In the genomic region with DNA sequence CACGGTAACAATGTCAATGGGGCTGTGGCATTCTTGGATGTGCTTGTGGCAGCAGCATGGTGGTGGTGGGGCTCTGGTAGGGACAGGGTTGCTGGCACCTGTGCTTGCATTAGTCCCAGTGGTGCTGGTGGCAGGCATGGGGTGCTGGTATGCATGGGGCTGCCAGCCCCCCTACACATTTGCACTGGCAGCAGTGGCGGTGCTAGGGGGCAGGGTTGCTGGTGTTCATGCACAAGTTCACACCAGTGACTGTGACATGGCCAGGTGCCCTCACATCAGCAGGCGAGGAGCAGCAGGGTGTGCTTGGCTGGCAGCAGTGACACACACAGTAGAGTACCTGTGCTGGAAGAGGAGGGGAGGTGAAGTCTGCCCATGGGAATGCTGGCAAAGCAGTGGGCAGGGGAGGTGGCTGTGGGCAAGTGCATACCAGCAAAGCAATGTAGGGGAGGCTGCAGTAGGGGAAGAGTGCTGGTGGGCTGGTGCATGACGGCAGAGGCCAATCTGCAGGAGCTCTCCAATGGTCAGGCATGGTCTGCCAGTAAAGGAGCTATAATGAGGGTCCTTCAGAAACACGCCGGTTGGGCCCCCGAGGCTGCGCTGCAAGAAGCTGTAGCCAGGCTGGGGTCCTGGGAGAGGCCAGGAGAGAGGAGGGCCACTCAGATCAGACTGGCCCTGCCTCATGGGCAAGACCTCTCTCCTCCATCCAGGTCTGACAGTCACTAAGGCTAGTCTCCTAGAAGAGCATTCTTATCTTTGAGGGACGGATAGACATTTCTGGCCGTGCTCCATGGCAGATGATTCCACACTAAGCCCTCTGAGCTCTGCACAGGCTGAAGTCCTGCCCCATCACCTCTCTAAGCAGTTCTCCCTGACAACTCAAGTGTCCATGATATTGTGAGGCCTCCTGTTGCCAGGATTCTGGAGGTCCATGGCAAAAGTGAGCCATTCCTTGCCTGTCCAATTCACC, we compare ENCODE assay signal across 18 cellular contexts.
A peak's percentile ranks its signal among the peaks of the same experiment; 100 is the strongest.
DNase-seq lines count a peak whose midpoint lies in the region; ATAC-seq lines count a peak whose summit lies in the region.
"Had no signal": no experiment of that assay in that cellular context is flagged by ENCODE, and none has a peak within 500 bp of the region (broad histone marks: within the 10 kb centered on the region; RNA-seq: fewer than 3 reads in every experiment).

No MANE protein-coding gene starts in this region.

- peak overlapping the region; percentile 14 for H3K27ac Mint-ChIP-seq in activated T-helper 1 cell treated with anti-CD3 and anti-CD28 coated beads, Interleukin-12 subunit alpha, Interleukin-12 subunit beta, Interleukin-2, Interleukin-4 antibody, amounts not matched to agents 30 ng/mL and 10 ng/mL and 1 ng/mL, durations not matched to agents 14 hours and 24 hours and 36 hours
- no peak overlapping the region for H3K27ac Mint-ChIP-seq in stimulated activated memory B cell treated with anti-CD40 and anti-IgM and Interleukin-4, amounts not matched to agents 10 μg/mL and 1 μg/mL and 100 μg/mL, for 72 hours
- H3K27ac Mint-ChIP-seq: CD4-positive, CD25-positive, alpha-beta regulatory T cell had no signal

- no peak overlapping the region for H3K4me3 Mint-ChIP-seq in activated T-helper 1 cell treated with anti-CD3 and anti-CD28 coated beads, Interleukin-12 subunit alpha, Interleukin-12 subunit beta, Interleukin-2, Interleukin-4 antibody, amounts not matched to agents 30 ng/mL and 10 ng/mL and 1 ng/mL, durations not matched to agents 14 hours and 24 hours and 36 hours
- H3K4me3 Mint-ChIP-seq in stimulated activated memory B cell treated with anti-CD40 and anti-IgM and Interleukin-4, amounts not matched to agents 10 μg/mL and 1 μg/mL and 100 μg/mL, for 72 hours, result no peak overlapping the region
- H3K4me3 Mint-ChIP-seq: CD4-positive, CD25-positive, alpha-beta regulatory T cell had no signal

- H3K27me3 Mint-ChIP-seq in activated T-helper 1 cell treated with anti-CD3 and anti-CD28 coated beads, Interleukin-12 subunit alpha, Interleukin-12 subunit beta, Interleukin-2, Interleukin-4 antibody, amounts not matched to agents 30 ng/mL and 10 ng/mL and 1 ng/mL, durations not matched to agents 14 hours and 24 hours and 36 hours (ENCODE audit: insufficient read depth), result no peaks in the 10 kb centered on the region
- no peaks in the 10 kb centered on the region for H3K27me3 Mint-ChIP-seq in stimulated activated memory B cell treated with anti-CD40 and anti-IgM and Interleukin-4, amounts not matched to agents 10 μg/mL and 1 μg/mL and 100 μg/mL, for 72 hours
- H3K27me3 Mint-ChIP-seq: CD4-positive, CD25-positive, alpha-beta regulatory T cell had no signal

- peak; percentile 52 for DNase-seq in activated effector memory CD4-positive, alpha-beta T cell treated with anti-CD3 and anti-CD28 coated beads, Interleukin-2, amount 50 U/mL, for 16 hours
- DNase-seq in activated effector memory CD4-positive, alpha-beta T cell treated with Interleukin-2 at 50 U/mL for 16 hours, result no peak
- DNase-seq in activated T-helper 1 cell treated with anti-CD3 and anti-CD28 coated beads, Interleukin-12 subunit alpha, Interleukin-12 subunit beta, Interleukin-2, Interleukin-4 antibody, amounts not matched to agents 30 ng/mL and 10 ng/mL and 1 ng/mL, durations not matched to agents 14 hours and 24 hours and 36 hours (ENCODE audit: low spot score), result no peak
- peak; percentile 85 for DNase-seq in mesenteric fat pad (ENCODE audit: low spot score)
- DNase-seq in HCEC 1CT, result no peak
- DNase-seq in UCSD-AML1 (lab: John Stamatoyannopoulos, UW; ENCODE audit: unreplicated experiment), result no peak
- DNase-seq in GOT3 (lab: John Stamatoyannopoulos, UW), result no peak
- DNase-seq: CD4-positive, CD25-positive, alpha-beta regulatory T cell; COR-L47; DMS 273 treated with DMSO at 0.1 percent for 48 hours; DND-41; KG1; NCI-H1694 treated with DMSO at 0.1 percent for 48 hours; NCI-H510A; NCI-H748 treated with DMSO at 0.1 percent for 48 hours; NK-92 treated with Interleukin-12 subunit alpha and Interleukin-12 subunit beta, amount 100 ng/mL, for 24 hours; Right ventricle myocardium superior had no signal

- intact Hi-C loops in activated T-helper 1 cell treated with anti-CD3 and anti-CD28 coated beads, Interleukin-12 subunit alpha, Interleukin-12 subunit beta, Interleukin-2, Interleukin-4 antibody, amounts not matched to agents 30 ng/mL and 10 ng/mL and 1 ng/mL, durations not matched to agents 14 hours and 24 hours and 36 hours (cut with micrococcal nuclease), result no loop called here

- H3K36me3 Mint-ChIP-seq in activated T-helper 1 cell treated with anti-CD3 and anti-CD28 coated beads, Interleukin-12 subunit alpha, Interleukin-12 subunit beta, Interleukin-2, Interleukin-4 antibody, amounts not matched to agents 30 ng/mL and 10 ng/mL and 1 ng/mL, durations not matched to agents 14 hours and 24 hours and 36 hours (ENCODE audit: low read depth), result no peaks in the 10 kb centered on the region
- H3K36me3 Mint-ChIP-seq in stimulated activated memory B cell treated with anti-CD40 and anti-IgM and Interleukin-4, amounts not matched to agents 10 μg/mL and 1 μg/mL and 100 μg/mL, for 72 hours, result no peaks in the 10 kb centered on the region
- H3K36me3 Mint-ChIP-seq: CD4-positive, CD25-positive, alpha-beta regulatory T cell had no signal

- no peaks in the 10 kb centered on the region for H3K4me1 Mint-ChIP-seq in activated T-helper 1 cell treated with anti-CD3 and anti-CD28 coated beads, Interleukin-12 subunit alpha, Interleukin-12 subunit beta, Interleukin-2, Interleukin-4 antibody, amounts not matched to agents 30 ng/mL and 10 ng/mL and 1 ng/mL, durations not matched to agents 14 hours and 24 hours and 36 hours (ENCODE audit: low read depth)
- no peaks in the 10 kb centered on the region for H3K4me1 Mint-ChIP-seq in stimulated activated memory B cell treated with anti-CD40 and anti-IgM and Interleukin-4, amounts not matched to agents 10 μg/mL and 1 μg/mL and 100 μg/mL, for 72 hours
- H3K4me1 Mint-ChIP-seq: CD4-positive, CD25-positive, alpha-beta regulatory T cell had no signal

- peak; percentile 51 for ATAC-seq in stimulated activated memory B cell treated with anti-CD40 and anti-IgM and Interleukin-4, amounts not matched to agents 10 μg/mL and 1 μg/mL and 100 μg/mL, for 72 hours

- H3K9me3 Mint-ChIP-seq in activated T-helper 1 cell treated with anti-CD3 and anti-CD28 coated beads, Interleukin-12 subunit alpha, Interleukin-12 subunit beta, Interleukin-2, Interleukin-4 antibody, amounts not matched to agents 30 ng/mL and 10 ng/mL and 1 ng/mL, durations not matched to agents 14 hours and 24 hours and 36 hours, result no peaks in the 10 kb centered on the region
- peaks cover 3% of the 10 kb centered on the region for H3K9me3 Mint-ChIP-seq in stimulated activated memory B cell treated with anti-CD40 and anti-IgM and Interleukin-4, amounts not matched to agents 10 μg/mL and 1 μg/mL and 100 μg/mL, for 72 hours

Comparison
In these comparisons a context has a peak if more than half of its experiments do, and no peak if none do; other contexts are left out.
1. DNase-seq: peak in activated effector memory CD4-positive, alpha-beta T cell treated with anti-CD3 and anti-CD28 coated beads, Interleukin-2, amount 50 U/mL, for 16 hours (single experiment) and mesenteric fat pad (single experiment); none in activated effector memory CD4-positive, alpha-beta T cell treated with Interleukin-2 at 50 U/mL for 16 hours (single experiment), activated T-helper 1 cell treated with anti-CD3 and anti-CD28 coated beads, Interleukin-12 subunit alpha, Interleukin-12 subunit beta, Interleukin-2, Interleukin-4 antibody, amounts not matched to agents 30 ng/mL and 10 ng/mL and 1 ng/mL, durations not matched to agents 14 hours and 24 hours and 36 hours (single experiment), HCEC 1CT (single experiment), UCSD-AML1 (single experiment) and GOT3 (single experiment).